8 cellular contexts compared by ENCODE assay signal in the genomic region with DNA sequence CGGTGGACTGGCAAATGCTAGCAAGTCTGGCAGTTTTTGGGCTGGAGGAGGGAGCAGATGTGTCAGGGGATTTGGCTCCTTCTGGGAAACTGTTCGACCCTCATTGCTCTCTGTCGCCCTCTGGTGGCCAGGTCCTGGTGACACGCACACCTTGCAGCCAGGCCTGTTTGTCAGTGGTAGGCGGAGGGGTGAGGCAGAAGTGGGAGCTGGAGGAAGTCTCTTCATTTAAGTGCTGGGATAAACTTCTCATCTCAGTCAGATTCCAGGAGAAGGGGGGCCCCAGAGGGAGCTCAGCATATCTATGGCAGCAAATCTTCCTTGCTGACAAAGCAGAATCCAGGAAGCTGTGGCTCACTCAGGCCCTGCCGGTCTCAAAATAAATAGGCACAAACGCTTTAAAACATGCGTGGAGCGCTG.
DNase-seq lines count a peak whose midpoint lies in the region; ATAC-seq and TF ChIP-seq lines count a peak whose summit lies in the region.

No MANE protein-coding gene starts in this region.

- H3K36me3 ChIP-seq in A673 (ENCODE audit: insufficient read depth, low read length, poor library complexity, severe bottlenecking) = no peaks in the 10 kb centered on the region

- no peak overlapping the region for H3K4me3 Mint-ChIP-seq in activated CD4-positive, alpha-beta T cell treated with anti-CD3 and anti-CD28 coated beads, Interleukin-2, amount 10 ng/mL, durations not matched to agents 24 days and 14 days

- H3K27ac Mint-ChIP-seq in activated CD4-positive, alpha-beta T cell treated with anti-CD3 and anti-CD28 coated beads, Interleukin-2, amount 10 ng/mL, durations not matched to agents 24 days and 14 days = no peak overlapping the region

- H3K9me3 Mint-ChIP-seq in activated CD4-positive, alpha-beta T cell treated with anti-CD3 and anti-CD28 coated beads, Interleukin-2, amount 10 ng/mL, durations not matched to agents 24 days and 14 days = no peaks in the 10 kb centered on the region

- no peaks in the 10 kb centered on the region for H3K4me1 Mint-ChIP-seq in activated CD4-positive, alpha-beta T cell treated with anti-CD3 and anti-CD28 coated beads, Interleukin-2, amount 10 ng/mL, durations not matched to agents 24 days and 14 days

- H3K4me3 ChIP-seq in A673 (ENCODE audit: low read depth, low read length, poor library complexity, severe bottlenecking) (no peak overlapping the region), lower leg skin (ENCODE audit: low read depth, poor library complexity, severe bottlenecking) (no peak overlapping the region)

- intact Hi-C loops in A673 (cut with micrococcal nuclease; ENCODE audit: unreplicated experiment) = loop anchor here (5.0 to 10.0 kb wide), 4 partner anchors 324 to 704 kb away; a partner anchor contains a TSS
- intact Hi-C loops in activated CD4-positive, alpha-beta T cell treated with anti-CD3 and anti-CD28 coated beads, Interleukin-2, amount 10 ng/mL, durations not matched to agents 24 days and 14 days (cut with micrococcal nuclease) = loop anchor here (1.0 to 10.0 kb wide), 5 partner anchors 327 to 699 kb away; a partner anchor contains a TSS
- intact Hi-C loops in lower leg skin (cut with DNase I; ENCODE audit: low total_unique reads) = no loop called here

- no peak for TF ChIP-seq POLR2A in lower leg skin (IDR thresholded peaks at IDR 0.05)

- peaks cover 30% of the 10 kb centered on the region for H3K4me1 ChIP-seq in A673 (ENCODE audit: insufficient read depth, low read length, poor library complexity, severe bottlenecking)

- CTCF ChIA-PET in A673 (lab: Charles Lee) = interaction anchor here (0.6 to 1.3 kb wide), 5 partner anchors 16 to 485 kb away, joined by 3 to 4 read pairs (median 3); no protein-coding TSS in a partner anchor

- ATAC-seq in GM18519 (IDR thresholded peaks at IDR 0.05; ENCODE audit: low FRiP score, unreplicated experiment) (peak; percentile 62), HG03175 (IDR thresholded peaks at IDR 0.05; ENCODE audit: unreplicated experiment) (peak; percentile 84)

- no peaks in the 10 kb centered on the region for H3K36me3 Mint-ChIP-seq in activated CD4-positive, alpha-beta T cell treated with anti-CD3 and anti-CD28 coated beads, Interleukin-2, amount 10 ng/mL, durations not matched to agents 24 days and 14 days (ENCODE audit: low read depth)

- TF ChIP-seq CTCF in A673 (conservative IDR thresholded peaks at IDR 0.05; ENCODE audit: low read depth, low read length) = peak; percentile 97
- peak in 1 of 3 donors; percentile 73 for TF ChIP-seq CTCF in lower leg skin (IDR thresholded peaks at IDR 0.05)

- no peaks in the 10 kb centered on the region for H3K9me3 ChIP-seq in A673 (ENCODE audit: low read depth, low read length, poor library complexity, severe bottlenecking)

- H3K27me3 ChIP-seq in A673 (replicated peaks; ENCODE audit: insufficient read depth, low read depth, low read length, poor library complexity) = no peaks in the 10 kb centered on the region

- H3K27me3 Mint-ChIP-seq in activated CD4-positive, alpha-beta T cell treated with anti-CD3 and anti-CD28 coated beads, Interleukin-2, amount 10 ng/mL, durations not matched to agents 24 days and 14 days = peaks cover 4% of the 10 kb centered on the region

- POLR2A ChIA-PET in A673 (lab: Charles Lee; ENCODE audit: low non-redundant PET) = no interaction called here

- DNase-seq in A673 (ENCODE audit: low spot score) (peak; percentile 86), NCI-H345 treated with DMSO at 0.1 percent for 48 hours (lab: John Stamatoyannopoulos, UW; ENCODE audit: unreplicated experiment) (peak; percentile 6), dermis blood vessel endothelial cell (peak; percentile 87), lower leg skin (ENCODE audit: low spot score in 2 of 2) (peak; percentile 72 to 95)
- DNase-seq in activated CD4-positive, alpha-beta T cell treated with anti-CD3 and anti-CD28 coated beads, Interleukin-2, amount 10 ng/mL, durations not matched to agents 24 days and 14 days = peak; percentile 93
- DNase-seq in stimulated activated CD4-positive, alpha-beta T cell treated with anti-CD3 and anti-CD28 coated beads, TNF-alpha, amount 100 ng/mL, for 48 hours (ENCODE audit: low read depth in 3 of 3) = peak; percentile 66 to 86 (median 74)

- WGBS in lower leg skin, 2 donors = 43 to 46% methylated on average over 9 of the region's 9 CpGs

- no peak overlapping the region for H3K27ac ChIP-seq in A673 (ENCODE audit: low read depth, low read length, poor library complexity, severe bottlenecking)

- BruUV-seq in A673 (replicated peaks; lab: Mats Ljungman, UMichigan) = no TSS peak

Comparison
In these comparisons a context has a peak if more than half of its experiments do, and no peak if none do; other contexts are left out.
1. DNase-seq: peak in every context shown above with its lines; median percentile 93 in activated CD4-positive, alpha-beta T cell treated with anti-CD3 and anti-CD28 coated beads, Interleukin-2, amount 10 ng/mL, durations not matched to agents 24 days and 14 days; 87 in dermis blood vessel endothelial cell; 86 in A673; 84 in lower leg skin; 74 in stimulated activated CD4-positive, alpha-beta T cell treated with anti-CD3 and anti-CD28 coated beads, TNF-alpha, amount 100 ng/mL, for 48 hours; 6 in NCI-H345 treated with DMSO at 0.1 percent for 48 hours.